ENCODE assay signal across 8 cellular contexts in genomic region chr16:19524866-19525723, GRCh38. TPM values are rescaled to one million over a fixed set of nuclear protein-coding genes. Genes with fewer than 3 reads are reported as not detected.
A peak's percentile ranks its signal among the peaks of the same experiment; 100 is the strongest.
DNase-seq lines count a peak whose midpoint lies in the region; ATAC-seq and TF ChIP-seq lines count a peak whose summit lies in the region.

No MANE protein-coding gene starts in this region.

- peak overlapping the region; percentile 97 for H3K27ac Mint-ChIP-seq in activated CD4-positive, alpha-beta T cell treated with anti-CD3 and anti-CD28 coated beads, Interleukin-2, amount 10 ng/mL, durations not matched to agents 7 days and 5 days
- peak overlapping the region; percentile 99 for H3K27ac Mint-ChIP-seq in endodermal cell

- CTCF ChIA-PET in activated CD4-positive, alpha-beta T cell treated with anti-CD3 and anti-CD28 coated beads, Interleukin-2, amount 10 ng/mL, durations not matched to agents 7 days and 5 days (lab: Charles Lee) = interaction anchor here (0.5 to 1.9 kb wide), 5 partner anchors 10 to 566 kb away, joined by 4 to 7 read pairs (median 5); partner anchors contain the start of gene VPS35L

- no peak for TF ChIP-seq EP300 in neural cell (conservative IDR thresholded peaks at IDR 0.05; ENCODE audit: poor library complexity, severe bottlenecking)

- H3K4me3 ChIP-seq in endodermal cell (ENCODE audit: low read length) = peak overlapping the region; percentile 87
- peak overlapping the region; percentile 86 for H3K4me3 ChIP-seq in neural cell (ENCODE audit: low read length)

- H3K36me3 ChIP-seq in endodermal cell (ENCODE audit: control insufficient read depth, insufficient read depth, low read length) (peaks cover 24% of the 10 kb centered on the region), neural cell (ENCODE audit: insufficient read depth, low read length) (peaks cover 4% of the 10 kb centered on the region)

- no peaks in the 10 kb centered on the region for H3K9me3 Mint-ChIP-seq in activated CD4-positive, alpha-beta T cell treated with anti-CD3 and anti-CD28 coated beads, Interleukin-2, amount 10 ng/mL, durations not matched to agents 7 days and 5 days
- H3K9me3 Mint-ChIP-seq in endodermal cell = no peaks in the 10 kb centered on the region

- WGBS in endodermal cell (ENCODE audit: insufficient coverage in 1 of 2, insufficient read length in 1 of 2), 2 experiments = 15 to 24% methylated on average over 9 to 12 of the region's 14 CpGs

- H3K9me3 ChIP-seq in endodermal cell (ENCODE audit: control insufficient read depth, low read length) = no peaks in the 10 kb centered on the region
- H3K9me3 ChIP-seq in neural cell (ENCODE audit: low read length) = no peaks in the 10 kb centered on the region

- peak overlapping the region; percentile 96 for H3K4me3 Mint-ChIP-seq in activated CD4-positive, alpha-beta T cell treated with anti-CD3 and anti-CD28 coated beads, Interleukin-2, amount 10 ng/mL, durations not matched to agents 7 days and 5 days
- peak overlapping the region; percentile 99 for H3K4me3 Mint-ChIP-seq in endodermal cell

- no peaks in the 10 kb centered on the region for H3K27me3 Mint-ChIP-seq in activated CD4-positive, alpha-beta T cell treated with anti-CD3 and anti-CD28 coated beads, Interleukin-2, amount 10 ng/mL, durations not matched to agents 7 days and 5 days
- no peaks in the 10 kb centered on the region for H3K27me3 Mint-ChIP-seq in endodermal cell (ENCODE audit: insufficient read depth)

- H4K20me1 ChIP-seq in neural cell (ENCODE audit: insufficient read depth) = no peaks in the 10 kb centered on the region

- peak overlapping the region; percentile 87 for H3K4me2 ChIP-seq in neural cell (ENCODE audit: low read length)

- peak overlapping the region; percentile 76 for H3K9ac ChIP-seq in endodermal cell (ENCODE audit: extremely low read depth, low read length, poor library complexity, severe bottlenecking)
- peak overlapping the region; percentile 90 for H3K9ac ChIP-seq in neural cell (ENCODE audit: low read length)

- peak overlapping the region; percentile 46 for H2AFZ ChIP-seq in neural cell (ENCODE audit: low read depth, low read length)

- H3K36me3 Mint-ChIP-seq in activated CD4-positive, alpha-beta T cell treated with anti-CD3 and anti-CD28 coated beads, Interleukin-2, amount 10 ng/mL, durations not matched to agents 7 days and 5 days (ENCODE audit: low read depth) = peaks cover 22% of the 10 kb centered on the region
- peaks cover 9% of the 10 kb centered on the region for H3K36me3 Mint-ChIP-seq in endodermal cell (ENCODE audit: low read depth)

- POLR2A ChIA-PET in activated CD4-positive, alpha-beta T cell treated with anti-CD3 and anti-CD28 coated beads, Interleukin-2, amount 10 ng/mL, durations not matched to agents 7 days and 5 days (lab: Charles Lee) = interaction anchor here (0.7 to 1.6 kb wide), 2 partner anchors 30 to 1150 kb away, joined by 3 to 6 read pairs; partner anchors contain the start of gene VPS35L

- no peaks in the 10 kb centered on the region for H3K9me2 ChIP-seq in neural cell (ENCODE audit: insufficient read depth, low read length)

- no peak for ATAC-seq in HG02840 (IDR thresholded peaks at IDR 0.05; ENCODE audit: low FRiP score, unreplicated experiment)

- no peak for TF ChIP-seq RAD21 in neural cell (conservative IDR thresholded peaks at IDR 0.05)

- no peaks in the 10 kb centered on the region for H3K27me3 ChIP-seq in endodermal cell (ENCODE audit: control insufficient read depth, insufficient read depth, low read length, poor library complexity, severe bottlenecking)
- no peaks in the 10 kb centered on the region for H3K27me3 ChIP-seq in neural cell (ENCODE audit: insufficient read depth, low read depth, low read length)

- peaks cover 32% of the 10 kb centered on the region for H3K79me2 ChIP-seq in neural cell (replicated peaks; ENCODE audit: insufficient read depth, low read length)

- no peaks in the 10 kb centered on the region for H3K4me1 ChIP-seq in endodermal cell (ENCODE audit: control insufficient read depth, insufficient read depth, low read length)

- H3F3A ChIP-seq in neural cell (ENCODE audit: insufficient read depth, low read length, poor library complexity, severe bottlenecking) = peaks cover 6% of the 10 kb centered on the region

- no peak overlapping the region for H3K27ac ChIP-seq in endodermal cell (ENCODE audit: low read depth, low read length)
- peak overlapping the region; percentile 87 for H3K27ac ChIP-seq in neural cell (ENCODE audit: low read length)

- DNase-seq in activated CD4-positive, alpha-beta T cell treated with anti-CD3 and anti-CD28 coated beads, Interleukin-2, amount 10 ng/mL, durations not matched to agents 7 days and 5 days = no peak
- DNase-seq in activated CD4-positive, alpha-beta T cell treated with anti-CD3 and anti-CD28 coated beads for 48 hours = no peak
- DNase-seq in RKO (ENCODE audit: low spot score) = peak; percentile 51
- no peak for DNase-seq in endodermal cell
- DNase-seq in iPS-NIHi11 (ENCODE audit: low spot score) = no peak
- DNase-seq in iPS-NIHi7 (ENCODE audit: extremely low spot score) = no peak

- TF ChIP-seq CTCF in endodermal cell (conservative IDR thresholded peaks at IDR 0.05) (no peak), neural cell (IDR thresholded peaks at IDR 0.05; ENCODE audit: poor library complexity, severe bottlenecking) (no peak)

- peaks cover 39% of the 10 kb centered on the region for H3K4me1 Mint-ChIP-seq in activated CD4-positive, alpha-beta T cell treated with anti-CD3 and anti-CD28 coated beads, Interleukin-2, amount 10 ng/mL, durations not matched to agents 7 days and 5 days
- peaks cover 33% of the 10 kb centered on the region for H3K4me1 Mint-ChIP-seq in endodermal cell

TF ChIP-seq in neural cell, 6 proteins besides CTCF, POLR2A, EP300 and RAD21:
- no peak for TF ChIP-seq REST (IDR thresholded peaks at IDR 0.05; ENCODE audit: borderline replicate concordance)
- no peak for TF ChIP-seq TAF1 (IDR thresholded peaks at IDR 0.05; ENCODE audit: low read depth)
- no peak for TF ChIP-seq SMC3 (conservative IDR thresholded peaks at IDR 0.05; ENCODE audit: poor library complexity)
- TF ChIP-seq EZH2 (IDR thresholded peaks at IDR 0.05; ENCODE audit: borderline replicate concordance, insufficient read depth, low read length, poor library complexity, severe bottlenecking) = no peak
- no peak for TF ChIP-seq POLR2AphosphoS5 (IDR thresholded peaks at IDR 0.05)
- no peak for TF ChIP-seq MXI1 (conservative IDR thresholded peaks at IDR 0.05; ENCODE audit: poor library complexity, severe bottlenecking)

RNA-seq across cellular contexts. Expression of gene CCP110, which starts 1.4 kb away (rescaled TPM):
- 10 to 100 TPM; 35.9 to 50.6 TPM for total RNA-seq in activated CD4-positive, alpha-beta T cell treated with anti-CD3 and anti-CD28 coated beads, Interleukin-2, amount 10 ng/mL, durations not matched to agents 7 days and 5 days
- 10 to 100 TPM; 16.5 to 24.0 TPM for total RNA-seq in endodermal cell
- 24.1 TPM for polyA plus RNA-seq in endodermal cell (2013, experiment 1 of 2)
- polyA plus RNA-seq in endodermal cell (2013, experiment 2 of 2) = 24.6 TPM
- 38.4 and 40.3 TPM in 2 replicates for polyA plus RNA-seq in neural cell
- polyA minus RNA-seq in neural cell = 70.4 and 76.1 TPM in 2 replicates

RNA-seq across cellular contexts. Expression of gene GDE1, which starts 3.2 kb away (rescaled TPM):
- total RNA-seq in activated CD4-positive, alpha-beta T cell treated with anti-CD3 and anti-CD28 coated beads, Interleukin-2, amount 10 ng/mL, durations not matched to agents 7 days and 5 days = 10 to 100 TPM; 22.9 to 24.6 TPM
- total RNA-seq in endodermal cell = 10 to 100 TPM; 49.9 to 56.5 TPM
- polyA plus RNA-seq in endodermal cell (2013, experiment 1 of 2) = 58.0 TPM
- 49.0 TPM for polyA plus RNA-seq in endodermal cell (2013, experiment 2 of 2)
- polyA plus RNA-seq in neural cell = 74.7 and 76.6 TPM in 2 replicates
- 56.0 and 58.4 TPM in 2 replicates for polyA minus RNA-seq in neural cell

RNA-seq across cellular contexts. Expression of gene VPS35L, which starts 30.4 kb away (rescaled TPM):
- 10 to 100 TPM; 59.3 to 59.6 TPM for total RNA-seq in activated CD4-positive, alpha-beta T cell treated with anti-CD3 and anti-CD28 coated beads, Interleukin-2, amount 10 ng/mL, durations not matched to agents 7 days and 5 days
- total RNA-seq in endodermal cell = 10 to 100 TPM; 61.5 to 82.0 TPM
- polyA plus RNA-seq in endodermal cell (2013, experiment 1 of 2) = 47.8 TPM
- 46.0 TPM for polyA plus RNA-seq in endodermal cell (2013, experiment 2 of 2)
- 29.8 and 30.2 TPM in 2 replicates for polyA plus RNA-seq in neural cell
- 54.9 and 57.0 TPM in 2 replicates for polyA minus RNA-seq in neural cell
